In genomic region chrX:74492720-74493201, GRCh38 we compare ENCODE assay signal across 9 cellular contexts.
A peak's percentile ranks its signal among the peaks of the same experiment; 100 is the strongest.
DNase-seq lines count a peak whose midpoint lies in the region; ATAC-seq and TF ChIP-seq lines count a peak whose summit lies in the region.
"Had no signal": no experiment of that assay in that cellular context is flagged by ENCODE, and none has a peak within 500 bp of the region (broad histone marks: within the 10 kb centered on the region; RNA-seq: fewer than 3 reads in every experiment).

No MANE protein-coding gene starts in this region.

- H3K9me2 ChIP-seq in hepatocyte (replicated peaks; ENCODE audit: insufficient read depth) = no peaks in the 10 kb centered on the region

- no peak overlapping the region for H3K4me2 ChIP-seq in hepatocyte

- no peaks in the 10 kb centered on the region for H3K79me2 ChIP-seq in hepatocyte

- H3K36me3 ChIP-seq in brain microvascular endothelial cell (replicated peaks) (no peaks in the 10 kb centered on the region), MG63 (no peaks in the 10 kb centered on the region), hepatocyte (replicated peaks; ENCODE audit: insufficient read depth, low read depth) (no peaks in the 10 kb centered on the region)
- H3K36me3 ChIP-seq: SJSA1 had no signal

- POLR2A ChIA-PET in RWPE1 (lab: Yijun Ruan, JAX; ENCODE audit: low non-redundant PET) = no interaction called here

- ATAC-seq in GM21367 (IDR thresholded peaks at IDR 0.05; ENCODE audit: unreplicated experiment) = no peak

- H2AFZ ChIP-seq in hepatocyte = no peak overlapping the region

- DNase-seq in GM20000 (ENCODE audit: low spot score) (no peak), NCI-H2171 treated with DMSO at 0.1 percent for 48 hours (lab: John Stamatoyannopoulos, UW) (peak; percentile 80), brain microvascular endothelial cell (no peak), RWPE1 (ENCODE audit: low spot score) (no peak), MG63 (no peak), hepatocyte (ENCODE audit: low spot score) (no peak)
- DNase-seq in stimulated activated CD4-positive, alpha-beta T cell treated with anti-CD3 and anti-CD28 coated beads, Interleukin-1b, Interleukin-23, amount 100 ng/mL, for 48 hours = peak; percentile 3

- no peaks in the 10 kb centered on the region for H3K27me3 ChIP-seq in brain microvascular endothelial cell (replicated peaks)
- no peaks in the 10 kb centered on the region for H3K27me3 ChIP-seq in MG63
- H3K27me3 ChIP-seq in hepatocyte = no peaks in the 10 kb centered on the region
- H3K27me3 ChIP-seq: SJSA1 had no signal

- 32% methylated on average over 3 of the region's 3 CpGs for WGBS in hepatocyte (ENCODE audit: low lambda C conversion rate, missing lambda C conversion rate)

- no peak overlapping the region for H3K4me3 ChIP-seq in brain microvascular endothelial cell (ENCODE audit: low read depth, low read length)
- H3K4me3 ChIP-seq in MG63 = no peak overlapping the region
- H3K4me3 ChIP-seq in hepatocyte = no peak overlapping the region
- H3K4me3 ChIP-seq: SJSA1 had no signal

- no peaks in the 10 kb centered on the region for H3K4me1 ChIP-seq in hepatocyte (ENCODE audit: insufficient read depth)
- H3K4me1 ChIP-seq: SJSA1 had no signal

- in situ Hi-C loops in brain microvascular endothelial cell (cut with HindIII; ENCODE audit: low pct_ligation_motif_present, low sequenced_read_pairs) = no loop called here

- H4K20me1 ChIP-seq in hepatocyte (ENCODE audit: insufficient read depth, poor library complexity, severe bottlenecking) = no peaks in the 10 kb centered on the region

- TF ChIP-seq CTCF in GM20000 (IDR thresholded peaks at IDR 0.05; ENCODE audit: extremely low read depth, missing control alignments) = peak; percentile 15
- TF ChIP-seq CTCF in brain microvascular endothelial cell (IDR thresholded peaks at IDR 0.05; ENCODE audit: low read depth, low read length, missing control alignments) = peak; percentile 39
- no peak for TF ChIP-seq CTCF in RWPE1 (conservative IDR thresholded peaks at IDR 0.05; ENCODE audit: low read depth)
- TF ChIP-seq CTCF in hepatocyte (IDR thresholded peaks at IDR 0.05; ENCODE audit: poor library complexity) = no peak

- H3K9me3 ChIP-seq in MG63 (no peaks in the 10 kb centered on the region), hepatocyte (ENCODE audit: low read depth) (no peaks in the 10 kb centered on the region)
- H3K9me3 ChIP-seq: SJSA1 had no signal

- H3K27ac ChIP-seq in brain microvascular endothelial cell = no peak overlapping the region
- H3K27ac ChIP-seq in RWPE1 = no peak overlapping the region
- H3K27ac ChIP-seq in hepatocyte = no peak overlapping the region
- H3K27ac ChIP-seq: SJSA1 had no signal

- CTCF ChIA-PET in RWPE1 (lab: Yijun Ruan, JAX) = interaction anchor here (0.9 kb wide), 1 partner anchor 10 kb away, joined by 4 read pairs; no protein-coding TSS in a partner anchor

Comparison
In these comparisons a context has a peak if more than half of its experiments do, and no peak if none do; other contexts are left out.
1. DNase-seq: peak in NCI-H2171 treated with DMSO at 0.1 percent for 48 hours (single experiment) and stimulated activated CD4-positive, alpha-beta T cell treated with anti-CD3 and anti-CD28 coated beads, Interleukin-1b, Interleukin-23, amount 100 ng/mL, for 48 hours (single experiment); none in GM20000 (single experiment), brain microvascular endothelial cell (single experiment), RWPE1 (single experiment), MG63 (single experiment) and hepatocyte (single experiment).
2. CTCF ChIP-seq: peak in GM20000 (single experiment) and brain microvascular endothelial cell (single experiment); none in RWPE1 (single experiment) and hepatocyte (single experiment).